ENCODE assay signal across 17 cellular contexts in the genomic region with DNA sequence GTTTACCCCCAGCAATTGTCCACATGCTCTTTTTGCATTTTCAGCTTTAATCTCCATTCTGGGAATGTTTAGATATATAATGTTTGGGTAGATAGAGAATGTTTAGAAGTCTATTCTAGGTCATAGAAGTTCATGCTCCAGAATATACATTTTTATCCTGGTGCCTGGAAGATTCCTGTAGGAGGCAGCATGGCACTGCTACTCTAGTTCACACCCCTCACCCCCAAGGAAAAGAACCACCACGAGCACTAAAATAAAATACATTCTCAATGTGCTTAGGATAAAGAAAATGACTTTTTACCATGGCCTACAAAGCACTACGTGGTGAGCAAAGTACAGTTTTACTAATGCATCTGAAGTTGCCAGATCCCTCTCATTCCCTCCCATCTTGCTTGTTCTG. TPM values are rescaled to one million over a fixed set of nuclear protein-coding genes. Genes with fewer than 3 reads are reported as not detected.
DNase-seq lines count a peak whose midpoint lies in the region; ATAC-seq and TF ChIP-seq lines count a peak whose summit lies in the region.
"Had no signal": no experiment of that assay in that cellular context is flagged by ENCODE, and none has a peak within 500 bp of the region (broad histone marks: within the 10 kb centered on the region; RNA-seq: fewer than 3 reads in every experiment).

No MANE protein-coding gene starts in this region.

- H3K9me3 Mint-ChIP-seq in WTC11: no peaks in the 10 kb centered on the region
- no peaks in the 10 kb centered on the region for H3K9me3 Mint-ChIP-seq in activated T-cell treated with anti-CD3 and anti-CD28 coated beads, Interleukin-2, amount 50 U/mL, for 4 hours
- H3K9me3 Mint-ChIP-seq: activated CD4-positive, alpha-beta memory T cell treated with anti-CD3 and anti-CD28 coated beads for 36 hours; IgD-negative memory B cell; naive B cell had no signal

- no peak overlapping the region for H3K4me3 Mint-ChIP-seq in WTC11
- no peak overlapping the region for H3K4me3 Mint-ChIP-seq in activated T-cell treated with anti-CD3 and anti-CD28 coated beads, Interleukin-2, amount 50 U/mL, for 4 hours
- H3K4me3 Mint-ChIP-seq: activated CD4-positive, alpha-beta memory T cell treated with anti-CD3 and anti-CD28 coated beads for 36 hours; B cell; IgD-negative memory B cell; naive B cell had no signal

- POLR2A ChIA-PET in WTC11 (lab: Charles Lee): no interaction called here

- H3K27ac Mint-ChIP-seq in WTC11: 0 out of 2 replicates have a peak overlapping the region, but pooled peaks have one; percentile 51
- H3K27ac Mint-ChIP-seq: activated CD4-positive, alpha-beta memory T cell treated with anti-CD3 and anti-CD28 coated beads for 36 hours; B cell; IgD-negative memory B cell had no signal

- ATAC-seq in WTC11 (peak; percentile 65), foreskin keratinocyte (no peak), HG03439 (IDR thresholded peaks at IDR 0.05; ENCODE audit: unreplicated experiment) (no peak), GM21825 (IDR thresholded peaks at IDR 0.05; ENCODE audit: unreplicated experiment) (no peak)
- ATAC-seq in activated T-cell treated with anti-CD3 and anti-CD28 coated beads, Interleukin-2, amount 50 U/mL, for 4 hours: no peak

- CTCF ChIA-PET in WTC11 (lab: Charles Lee): no interaction called here

- H3K4me1 Mint-ChIP-seq in WTC11: peaks cover 18% of the 10 kb centered on the region
- H3K4me1 Mint-ChIP-seq in activated T-cell treated with anti-CD3 and anti-CD28 coated beads, Interleukin-2, amount 50 U/mL, for 4 hours (ENCODE audit: low read depth): no peaks in the 10 kb centered on the region

- peaks cover 5% of the 10 kb centered on the region for H3K36me3 Mint-ChIP-seq in WTC11
- H3K36me3 Mint-ChIP-seq in activated T-cell treated with anti-CD3 and anti-CD28 coated beads, Interleukin-2, amount 50 U/mL, for 4 hours (ENCODE audit: insufficient read depth): no peaks in the 10 kb centered on the region
- H3K36me3 Mint-ChIP-seq: activated CD4-positive, alpha-beta memory T cell treated with anti-CD3 and anti-CD28 coated beads for 36 hours; naive B cell had no signal

- no peaks in the 10 kb centered on the region for H3K27me3 Mint-ChIP-seq in WTC11 (ENCODE audit: low read depth)
- H3K27me3 Mint-ChIP-seq in activated T-cell treated with anti-CD3 and anti-CD28 coated beads, Interleukin-2, amount 50 U/mL, for 4 hours (ENCODE audit: low read depth): peaks cover 3% of the 10 kb centered on the region
- H3K27me3 Mint-ChIP-seq: activated CD4-positive, alpha-beta memory T cell treated with anti-CD3 and anti-CD28 coated beads for 36 hours; naive B cell had no signal

- H3K27ac ChIP-seq in foreskin keratinocyte: no peak overlapping the region
- H3K27ac ChIP-seq: colonic mucosa had no signal

- TF ChIP-seq CTCF in GM12873 (IDR thresholded peaks at IDR 0.05; ENCODE audit: insufficient read depth, low read depth, low read length, missing control alignments): peak; percentile 4
- TF ChIP-seq CTCF in WTC11 (IDR thresholded peaks at IDR 0.05): no peak
- TF ChIP-seq CTCF in foreskin keratinocyte (conservative IDR thresholded peaks at IDR 0.05): peak; percentile 53

- no peaks in the 10 kb centered on the region for H3K27me3 ChIP-seq in foreskin keratinocyte
- H3K27me3 ChIP-seq: colonic mucosa had no signal

- DNase-seq in A172 (ENCODE audit: low spot score) (peak; percentile 21), WTC11 (ENCODE audit: low spot score) (no peak), foreskin keratinocyte (no peak), SKM-1 treated with dmso at 0.1 percent for 144 hours (lab: John Stamatoyannopoulos, UW; ENCODE audit: unreplicated experiment) (no peak)
- no peak for DNase-seq in activated T-cell treated with anti-CD3 and anti-CD28 coated beads, Interleukin-2, amount 50 U/mL, for 4 hours
- DNase-seq: activated CD4-positive, alpha-beta memory T cell treated with anti-CD3 and anti-CD28 coated beads for 36 hours; colonic mucosa; DMS53; naive B cell; NCI-H1105 treated with DMSO at 0.1 percent for 48 hours; SHP77; stimulated activated CD4-positive, alpha-beta T cell treated with anti-CD3 and anti-CD28 coated beads, Interleukin-1b, Interleukin-23, amount 100 ng/mL, for 48 hours had no signal

- H3K4me1 ChIP-seq in foreskin keratinocyte: peaks cover 14% of the 10 kb centered on the region
- H3K4me1 ChIP-seq: colonic mucosa had no signal

TF ChIP-seq in WTC11, 78 proteins besides CTCF, POLR2A, EP300 and RAD21 (continues in another document):
- TF ChIP-seq NR3C1 (CRISPR knock-in tag; conservative IDR thresholded peaks at IDR 0.05; ENCODE audit: low read depth) (no peak), SMAD4 (CRISPR knock-in tag; IDR thresholded peaks at IDR 0.05) (no peak), GRHL2 (CRISPR knock-in tag; IDR thresholded peaks at IDR 0.05; ENCODE audit: insufficient replicate concordance, severe bottlenecking) (no peak), ATF1 (CRISPR knock-in tag; IDR thresholded peaks at IDR 0.05) (no peak)
- TF ChIP-seq, protein P1, sequence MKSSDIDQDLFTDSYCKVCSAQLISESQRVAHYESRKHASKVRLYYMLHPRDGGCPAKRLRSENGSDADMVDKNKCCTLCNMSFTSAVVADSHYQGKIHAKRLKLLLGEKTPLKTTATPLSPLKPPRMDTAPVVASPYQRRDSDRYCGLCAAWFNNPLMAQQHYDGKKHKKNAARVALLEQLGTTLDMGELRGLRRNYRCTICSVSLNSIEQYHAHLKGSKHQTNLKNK (CRISPR knock-in tag; IDR thresholded peaks at IDR 0.05): no peak
- TF ChIP-seq, protein P2, sequence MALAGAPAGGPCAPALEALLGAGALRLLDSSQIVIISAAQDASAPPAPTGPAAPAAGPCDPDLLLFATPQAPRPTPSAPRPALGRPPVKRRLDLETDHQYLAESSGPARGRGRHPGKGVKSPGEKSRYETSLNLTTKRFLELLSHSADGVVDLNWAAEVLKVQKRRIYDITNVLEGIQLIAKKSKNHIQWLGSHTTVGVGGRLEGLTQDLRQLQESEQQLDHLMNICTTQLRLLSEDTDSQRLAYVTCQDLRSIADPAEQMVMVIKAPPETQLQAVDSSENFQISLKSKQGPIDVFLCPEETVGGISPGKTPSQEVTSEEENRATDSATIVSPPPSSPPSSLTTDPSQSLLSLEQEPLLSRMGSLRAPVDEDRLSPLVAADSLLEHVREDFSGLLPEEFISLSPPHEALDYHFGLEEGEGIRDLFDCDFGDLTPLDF (CRISPR knock-in tag; IDR thresholded peaks at IDR 0.05): no peak
- TF ChIP-seq, protein P3, sequence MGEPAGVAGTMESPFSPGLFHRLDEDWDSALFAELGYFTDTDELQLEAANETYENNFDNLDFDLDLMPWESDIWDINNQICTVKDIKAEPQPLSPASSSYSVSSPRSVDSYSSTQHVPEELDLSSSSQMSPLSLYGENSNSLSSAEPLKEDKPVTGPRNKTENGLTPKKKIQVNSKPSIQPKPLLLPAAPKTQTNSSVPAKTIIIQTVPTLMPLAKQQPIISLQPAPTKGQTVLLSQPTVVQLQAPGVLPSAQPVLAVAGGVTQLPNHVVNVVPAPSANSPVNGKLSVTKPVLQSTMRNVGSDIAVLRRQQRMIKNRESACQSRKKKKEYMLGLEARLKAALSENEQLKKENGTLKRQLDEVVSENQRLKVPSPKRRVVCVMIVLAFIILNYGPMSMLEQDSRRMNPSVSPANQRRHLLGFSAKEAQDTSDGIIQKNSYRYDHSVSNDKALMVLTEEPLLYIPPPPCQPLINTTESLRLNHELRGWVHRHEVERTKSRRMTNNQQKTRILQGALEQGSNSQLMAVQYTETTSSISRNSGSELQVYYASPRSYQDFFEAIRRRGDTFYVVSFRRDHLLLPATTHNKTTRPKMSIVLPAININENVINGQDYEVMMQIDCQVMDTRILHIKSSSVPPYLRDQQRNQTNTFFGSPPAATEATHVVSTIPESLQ (CRISPR knock-in tag; IDR thresholded peaks at IDR 0.05): no peak
- TF ChIP-seq, protein P4, sequence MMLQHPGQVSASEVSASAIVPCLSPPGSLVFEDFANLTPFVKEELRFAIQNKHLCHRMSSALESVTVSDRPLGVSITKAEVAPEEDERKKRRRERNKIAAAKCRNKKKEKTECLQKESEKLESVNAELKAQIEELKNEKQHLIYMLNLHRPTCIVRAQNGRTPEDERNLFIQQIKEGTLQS (CRISPR knock-in tag; conservative IDR thresholded peaks at IDR 0.05): no peak
- TF ChIP-seq, protein P5, sequence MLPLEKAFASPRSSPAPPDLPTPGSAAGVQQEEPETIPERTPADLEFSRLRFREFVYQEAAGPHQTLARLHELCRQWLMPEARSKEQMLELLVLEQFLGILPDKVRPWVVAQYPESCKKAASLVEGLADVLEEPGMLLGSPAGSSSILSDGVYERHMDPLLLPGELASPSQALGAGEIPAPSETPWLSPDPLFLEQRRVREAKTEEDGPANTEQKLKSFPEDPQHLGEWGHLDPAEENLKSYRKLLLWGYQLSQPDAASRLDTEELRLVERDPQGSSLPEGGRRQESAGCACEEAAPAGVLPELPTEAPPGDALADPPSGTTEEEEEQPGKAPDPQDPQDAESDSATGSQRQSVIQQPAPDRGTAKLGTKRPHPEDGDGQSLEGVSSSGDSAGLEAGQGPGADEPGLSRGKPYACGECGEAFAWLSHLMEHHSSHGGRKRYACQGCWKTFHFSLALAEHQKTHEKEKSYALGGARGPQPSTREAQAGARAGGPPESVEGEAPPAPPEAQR (CRISPR knock-in tag; IDR thresholded peaks at IDR 0.05): no peak
- TF ChIP-seq, protein P6, sequence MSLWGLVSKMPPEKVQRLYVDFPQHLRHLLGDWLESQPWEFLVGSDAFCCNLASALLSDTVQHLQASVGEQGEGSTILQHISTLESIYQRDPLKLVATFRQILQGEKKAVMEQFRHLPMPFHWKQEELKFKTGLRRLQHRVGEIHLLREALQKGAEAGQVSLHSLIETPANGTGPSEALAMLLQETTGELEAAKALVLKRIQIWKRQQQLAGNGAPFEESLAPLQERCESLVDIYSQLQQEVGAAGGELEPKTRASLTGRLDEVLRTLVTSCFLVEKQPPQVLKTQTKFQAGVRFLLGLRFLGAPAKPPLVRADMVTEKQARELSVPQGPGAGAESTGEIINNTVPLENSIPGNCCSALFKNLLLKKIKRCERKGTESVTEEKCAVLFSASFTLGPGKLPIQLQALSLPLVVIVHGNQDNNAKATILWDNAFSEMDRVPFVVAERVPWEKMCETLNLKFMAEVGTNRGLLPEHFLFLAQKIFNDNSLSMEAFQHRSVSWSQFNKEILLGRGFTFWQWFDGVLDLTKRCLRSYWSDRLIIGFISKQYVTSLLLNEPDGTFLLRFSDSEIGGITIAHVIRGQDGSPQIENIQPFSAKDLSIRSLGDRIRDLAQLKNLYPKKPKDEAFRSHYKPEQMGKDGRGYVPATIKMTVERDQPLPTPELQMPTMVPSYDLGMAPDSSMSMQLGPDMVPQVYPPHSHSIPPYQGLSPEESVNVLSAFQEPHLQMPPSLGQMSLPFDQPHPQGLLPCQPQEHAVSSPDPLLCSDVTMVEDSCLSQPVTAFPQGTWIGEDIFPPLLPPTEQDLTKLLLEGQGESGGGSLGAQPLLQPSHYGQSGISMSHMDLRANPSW (CRISPR knock-in tag; conservative IDR thresholded peaks at IDR 0.05; ENCODE audit: low read depth): no peak

RNA-seq across cellular contexts. Expression of a gene that starts 53.8 kb away (rescaled TPM):
- 4.1 and 4.9 TPM in 2 replicates for total RNA-seq in A172 (2014; rRNA removed; shearing (Covaris generic))
- total RNA-seq in WTC11 (2021) (39.0 to 43.6 TPM (median 43.5 TPM) in 3 replicates), foreskin keratinocyte (216 and 220 TPM in 2 replicates)
- 51.8 and 61.3 TPM in 2 replicates for polyA plus RNA-seq in foreskin keratinocyte
- 10 to 100 TPM; 11.0 to 16.6 (median 11.4) TPM for total RNA-seq in activated T-cell treated with anti-CD3 and anti-CD28 coated beads, Interleukin-2, amount 50 U/mL, for 4 hours
